In genomic region chr1:54980528-54981241, GRCh38 we compare ENCODE assay signal across 10 cellular contexts. TPM values are rescaled to one million over a fixed set of nuclear protein-coding genes. Genes with fewer than 3 reads are reported as not detected.
A peak's percentile ranks its signal among the peaks of the same experiment; 100 is the strongest.
DNase-seq lines count a peak whose midpoint lies in the region; ATAC-seq and TF ChIP-seq lines count a peak whose summit lies in the region.
"Had no signal": no experiment of that assay in that cellular context is flagged by ENCODE, and none has a peak within 500 bp of the region (broad histone marks: within the 10 kb centered on the region; RNA-seq: fewer than 3 reads in every experiment).

Gene TMEM61, plus strand, starts transcription at chr1:54980628. Its CDS starts 438 bp downstream, at chr1:54981066.

- no peak for ATAC-seq in HG03520 (IDR thresholded peaks at IDR 0.05; ENCODE audit: unreplicated experiment)

- H3K27ac ChIP-seq in HUES6 (ENCODE audit: low read depth, low read length) (no peak within 1 kb of the TSS), brain microvascular endothelial cell (no peak within 1 kb of the TSS), spleen (no peak within 1 kb of the TSS)
- H3K27ac ChIP-seq: neutrophil had no signal

- intact Hi-C loops in spleen (cut with DNase I; ENCODE audit: low total_unique reads): no loop called here

- no peak for TF ChIP-seq POLR2A in spleen (IDR thresholded peaks at IDR 0.05)

- H3K9me3 ChIP-seq in HUES6 (ENCODE audit: control insufficient read depth, insufficient read depth, low read depth, low read length): no peaks in the 10 kb centered on the region
- no peaks in the 10 kb centered on the region for H3K9me3 ChIP-seq in spleen
- H3K9me3 ChIP-seq: neutrophil had no signal

- peaks cover 28% of the 10 kb centered on the region for H3K4me1 ChIP-seq in HUES6 (ENCODE audit: control insufficient read depth, insufficient read depth, low read length)
- peaks cover 0 to 23% (median 7%) of the 10 kb centered on the region in 6 donors for H3K4me1 ChIP-seq in spleen

- H3K27me3 ChIP-seq in HUES6 (ENCODE audit: control insufficient read depth, insufficient read depth, low read length) (peaks cover 51% of the 10 kb centered on the region), brain microvascular endothelial cell (replicated peaks) (peaks cover 26% of the 10 kb centered on the region), spleen (replicated peaks in 1 of 7) (peaks cover 0 to 68% (median 17%) of the 10 kb centered on the region in 7 donors)

- no peak for DNase-seq in brain microvascular endothelial cell
- DNase-seq in iPS-NIHi11 (ENCODE audit: low spot score): peak; percentile 70
- no peak for DNase-seq in spleen
- DNase-seq in OCI-M1 (lab: John Stamatoyannopoulos, UW): no peak
- no peak for DNase-seq in HuH-7 (ENCODE audit: low spot score)
- DNase-seq in activated CD4-positive, CD25-positive, alpha-beta regulatory T cell (lab: John Stamatoyannopoulos, UW): no peak

- H3K9ac ChIP-seq in HUES6 (ENCODE audit: low read length): peak within 1 kb of the TSS; percentile 29

- H3K36me3 ChIP-seq in HUES6 (ENCODE audit: control insufficient read depth, insufficient read depth, low read length): no peaks in the 10 kb centered on the region
- no peaks in the 10 kb centered on the region for H3K36me3 ChIP-seq in brain microvascular endothelial cell (replicated peaks)
- H3K36me3 ChIP-seq in spleen: no peaks in the 10 kb centered on the region
- H3K36me3 ChIP-seq: neutrophil had no signal

- WGBS in spleen, 5 donors: 11 to 18% (median 11%) methylated on average over 26 to 69 of the region's 69 CpGs

- TF ChIP-seq CTCF in brain microvascular endothelial cell (IDR thresholded peaks at IDR 0.05; ENCODE audit: low read depth, low read length, missing control alignments) (no peak), spleen (IDR thresholded peaks at IDR 0.05 in 8 of 11, conservative IDR thresholded peaks at IDR 0.05 in 3 of 11) (no peak)

- H3K4me3 ChIP-seq in HUES6 (ENCODE audit: low read depth, low read length) (peak within 1 kb of the TSS; percentile 56), brain microvascular endothelial cell (ENCODE audit: low read depth, low read length) (peak within 1 kb of the TSS; percentile 34), spleen (peak within 1 kb of the TSS in 7 of 8 donors; percentile 8 to 57 (median 23))

- in situ Hi-C loops in brain microvascular endothelial cell (cut with HindIII; ENCODE audit: low pct_ligation_motif_present, low sequenced_read_pairs): no loop called here

RNA-seq across cellular contexts. Expression of gene TMEM61, which starts in this region (rescaled TPM):
- 1 to 10 TPM in 2 of 7 donors, under 1 TPM in 2, not detected in 3; 0.44 to 2.1 (median 1.4) TPM for total RNA-seq in spleen
- polyA plus RNA-seq in spleen: under 1 TPM in 1 of 3 donors, not detected in 2; 0.19 TPM
- total RNA-seq: OCI-LY7 had no signal
